8 cellular contexts compared by ENCODE assay signal in the genomic region with DNA sequence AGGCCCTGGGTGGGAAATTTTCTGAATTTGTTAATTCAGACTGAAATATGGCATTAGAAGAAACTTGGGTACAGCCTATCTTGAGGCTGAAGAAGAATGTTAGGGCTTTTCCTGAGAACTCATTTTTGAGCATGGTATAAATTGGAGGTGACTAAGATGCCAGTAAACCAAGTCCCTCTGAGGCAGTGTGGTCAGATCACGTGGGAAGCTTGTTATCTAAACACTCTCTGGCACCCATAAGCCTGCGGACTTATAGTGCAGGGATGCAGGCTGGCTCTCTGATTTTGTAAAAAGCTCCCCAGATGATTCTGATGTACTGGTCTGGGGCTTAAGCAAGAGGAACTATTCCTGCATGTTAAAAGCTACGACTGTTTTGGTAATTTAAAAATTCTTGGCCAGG. TPM values are rescaled to one million over a fixed set of nuclear protein-coding genes. Genes with fewer than 3 reads are reported as not detected.
DNase-seq lines count a peak whose midpoint lies in the region; ATAC-seq and TF ChIP-seq lines count a peak whose summit lies in the region.

No MANE protein-coding gene starts in this region.

- peaks cover 7% of the 10 kb centered on the region; the same call in 1 of the 2 replicates for H3K4me1 ChIP-seq in HEK293 (ENCODE audit: control insufficient read depth, insufficient read depth, low read length)

- H3K27me3 Mint-ChIP-seq in CD14-positive monocyte (ENCODE audit: low read depth in 3 of 3) = no peaks in the 10 kb centered on the region
- H3K27me3 Mint-ChIP-seq in activated T-helper 1 cell treated with anti-CD3 and anti-CD28 coated beads, Interleukin-12 subunit alpha, Interleukin-12 subunit beta, Interleukin-2, Interleukin-4 antibody, amounts not matched to agents 30 ng/mL and 10 ng/mL and 1 ng/mL, durations not matched to agents 14 hours and 24 hours and 36 hours (ENCODE audit: insufficient read depth) = no peaks in the 10 kb centered on the region

- peak overlapping the region in 4 of 7 donors; percentile 19 to 80 (median 35) for H3K27ac Mint-ChIP-seq in CD14-positive monocyte
- H3K27ac Mint-ChIP-seq in activated T-helper 1 cell treated with anti-CD3 and anti-CD28 coated beads, Interleukin-12 subunit alpha, Interleukin-12 subunit beta, Interleukin-2, Interleukin-4 antibody, amounts not matched to agents 30 ng/mL and 10 ng/mL and 1 ng/mL, durations not matched to agents 14 hours and 24 hours and 36 hours = peak overlapping the region; percentile 20

- H3K4me1 Mint-ChIP-seq in CD14-positive monocyte = peaks cover 18% of the 10 kb centered on the region
- peaks cover 71% of the 10 kb centered on the region for H3K4me1 Mint-ChIP-seq in activated T-helper 1 cell treated with anti-CD3 and anti-CD28 coated beads, Interleukin-12 subunit alpha, Interleukin-12 subunit beta, Interleukin-2, Interleukin-4 antibody, amounts not matched to agents 30 ng/mL and 10 ng/mL and 1 ng/mL, durations not matched to agents 14 hours and 24 hours and 36 hours (ENCODE audit: low read depth)

- CTCF ChIA-PET in HEK293 (lab: Yijun Ruan, JAX) = no interaction called here

- intact Hi-C loops in CD14-positive monocyte (cut with micrococcal nuclease) = no loop called here
- intact Hi-C loops in activated T-helper 1 cell treated with anti-CD3 and anti-CD28 coated beads, Interleukin-12 subunit alpha, Interleukin-12 subunit beta, Interleukin-2, Interleukin-4 antibody, amounts not matched to agents 30 ng/mL and 10 ng/mL and 1 ng/mL, durations not matched to agents 14 hours and 24 hours and 36 hours (cut with micrococcal nuclease) = no loop called here

- H3K36me3 Mint-ChIP-seq in CD14-positive monocyte = peaks cover 30 to 52% of the 10 kb centered on the region in 2 donors
- H3K36me3 Mint-ChIP-seq in activated T-helper 1 cell treated with anti-CD3 and anti-CD28 coated beads, Interleukin-12 subunit alpha, Interleukin-12 subunit beta, Interleukin-2, Interleukin-4 antibody, amounts not matched to agents 30 ng/mL and 10 ng/mL and 1 ng/mL, durations not matched to agents 14 hours and 24 hours and 36 hours (ENCODE audit: low read depth) = peaks cover 26% of the 10 kb centered on the region

- POLR2A ChIA-PET in HEK293 (lab: Yijun Ruan, JAX) = no interaction called here

- ATAC-seq in HG03039 (IDR thresholded peaks at IDR 0.05; ENCODE audit: unreplicated experiment) = no peak
- ATAC-seq in GM21390 (IDR thresholded peaks at IDR 0.05; ENCODE audit: unreplicated experiment) = no peak

- TF ChIP-seq CTCF in CD14-positive monocyte (IDR thresholded peaks at IDR 0.05) (no peak), HEK293 (tag by site-specific recombination; IDR thresholded peaks at IDR 0.05) (no peak)

- H3K9me3 ChIP-seq in HEK293 (ENCODE audit: control insufficient read depth, insufficient read depth, low read depth, low read length) = no peaks in the 10 kb centered on the region

- H3K4me3 ChIP-seq in HEK293 (ENCODE audit: low read depth, low read length) = no peak overlapping the region

- H3K36me3 ChIP-seq in HEK293 (ENCODE audit: control insufficient read depth in 2 of 2, insufficient read depth in 1 of 2, low read length in 2 of 2) = peaks cover 6 to 13% of the 10 kb centered on the region in 2 experiments

- DNase-seq in CD14-positive monocyte (ENCODE audit: low spot score) = no peak
- DNase-seq in activated T-helper 1 cell treated with anti-CD3 and anti-CD28 coated beads, Interleukin-12 subunit alpha, Interleukin-12 subunit beta, Interleukin-2, Interleukin-4 antibody, amounts not matched to agents 30 ng/mL and 10 ng/mL and 1 ng/mL, durations not matched to agents 14 hours and 24 hours and 36 hours (ENCODE audit: low spot score) = no peak
- DNase-seq in iris pigment epithelial cell (ENCODE audit: low read depth) = peak; percentile 89
- DNase-seq in NCI-H1694 (lab: John Stamatoyannopoulos, UW) = no peak
- DNase-seq in central memory CD4-positive, alpha-beta T cell = no peak

- H3K27ac ChIP-seq in HEK293 (ENCODE audit: extremely low read depth, low read depth, low read length) = no peak overlapping the region

- H3K4me3 Mint-ChIP-seq in CD14-positive monocyte = no peak overlapping the region
- H3K4me3 Mint-ChIP-seq in activated T-helper 1 cell treated with anti-CD3 and anti-CD28 coated beads, Interleukin-12 subunit alpha, Interleukin-12 subunit beta, Interleukin-2, Interleukin-4 antibody, amounts not matched to agents 30 ng/mL and 10 ng/mL and 1 ng/mL, durations not matched to agents 14 hours and 24 hours and 36 hours = peak overlapping the region; percentile 23

- no peaks in the 10 kb centered on the region for H3K9me3 Mint-ChIP-seq in CD14-positive monocyte
- peaks cover 5% of the 10 kb centered on the region for H3K9me3 Mint-ChIP-seq in activated T-helper 1 cell treated with anti-CD3 and anti-CD28 coated beads, Interleukin-12 subunit alpha, Interleukin-12 subunit beta, Interleukin-2, Interleukin-4 antibody, amounts not matched to agents 30 ng/mL and 10 ng/mL and 1 ng/mL, durations not matched to agents 14 hours and 24 hours and 36 hours

TF ChIP-seq in HEK293, 187 proteins besides CTCF, POLR2A, EP300 and RAD21:
- TF ChIP-seq ZNF654 (tag by site-specific recombination; IDR thresholded peaks at IDR 0.05; ENCODE audit: low read depth) (no peak), ZSCAN16 (tag by site-specific recombination; IDR thresholded peaks at IDR 0.05) (peak; percentile 90), ZNF280D (tag by site-specific recombination; IDR thresholded peaks at IDR 0.05) (no peak), YY1 (tag by site-specific recombination; IDR thresholded peaks at IDR 0.05) (no peak), ZNF701 (tag by site-specific recombination; IDR thresholded peaks at IDR 0.05) (no peak), ZNF658 (tag by site-specific recombination; IDR thresholded peaks at IDR 0.05) (no peak), ZNF777 (tag by site-specific recombination; IDR thresholded peaks at IDR 0.05; ENCODE audit: borderline replicate concordance) (no peak), ZBTB21 (tag by site-specific recombination; IDR thresholded peaks at IDR 0.05) (no peak), EGR2 (tag by site-specific recombination; IDR thresholded peaks at IDR 0.05; ENCODE audit: low read depth) (no peak)

RNA-seq across cellular contexts. Expression of gene MTMR12, which starts 34.3 kb away (rescaled TPM):
- polyA plus RNA-seq in CD14-positive monocyte = 10 to 100 TPM; 17.3 to 19.0 TPM
- total RNA-seq in activated T-helper 1 cell treated with anti-CD3 and anti-CD28 coated beads, Interleukin-12 subunit alpha, Interleukin-12 subunit beta, Interleukin-2, Interleukin-4 antibody, amounts not matched to agents 30 ng/mL and 10 ng/mL and 1 ng/mL, durations not matched to agents 14 hours and 24 hours and 36 hours = 26.2 and 29.9 TPM in 2 replicates
